In the genomic region with DNA sequence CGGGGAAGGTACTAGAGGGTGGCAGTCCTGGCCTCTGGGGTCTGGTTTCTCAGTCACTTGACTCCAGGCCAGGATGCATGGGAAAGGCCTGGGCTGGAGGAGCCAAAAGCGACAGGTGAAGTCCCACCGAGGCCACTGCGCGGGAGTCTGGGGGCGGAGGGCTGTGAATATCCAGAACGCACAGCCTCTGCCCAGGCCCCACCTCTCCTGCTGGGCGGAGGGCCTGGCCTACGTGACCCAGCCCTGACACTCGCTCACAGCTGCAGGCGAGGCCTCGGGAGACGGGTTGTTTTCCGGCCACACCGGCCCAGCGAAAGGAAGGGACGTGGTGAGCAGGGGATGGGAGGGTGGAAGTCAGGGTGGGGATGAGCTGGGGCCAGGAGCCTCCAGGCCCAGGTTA, we compare ENCODE assay signal across 12 cellular contexts.
DNase-seq lines count a peak whose midpoint lies in the region; ATAC-seq and TF ChIP-seq lines count a peak whose summit lies in the region.
"Had no signal": no experiment of that assay in that cellular context is flagged by ENCODE, and none has a peak within 500 bp of the region (broad histone marks: within the 10 kb centered on the region; RNA-seq: fewer than 3 reads in every experiment).

No MANE protein-coding gene starts in this region.

- H3K79me2 ChIP-seq in PC-3 (ENCODE audit: low read length): peaks cover 95% of the 10 kb centered on the region

- no peak overlapping the region for H2AFZ ChIP-seq in PC-3 (ENCODE audit: low read length)
- no peak overlapping the region for H2AFZ ChIP-seq in neuronal stem cell (ENCODE audit: low read length)

- intact Hi-C loops in PC-3 (cut with micrococcal nuclease): loop anchor here (5.0 to 10.0 kb wide), 4 partner anchors 181 to 531 kb away; partner anchors contain the start of gene NCOR2
- intact Hi-C loops in activated CD4-positive, alpha-beta memory T cell treated with anti-CD3 and anti-CD28 coated beads for 36 hours (cut with micrococcal nuclease): loop anchor here (5.0 kb wide), 1 partner anchor 181 kb away; the partner anchor contains the start of gene NCOR2

- peaks cover 25% of the 10 kb centered on the region for H3K79me1 ChIP-seq in neuronal stem cell (ENCODE audit: low read depth, low read length)

- peak overlapping the region; percentile 11 for H3K18ac ChIP-seq in neuronal stem cell (ENCODE audit: low read length)

- H3K14ac ChIP-seq in neuronal stem cell (ENCODE audit: low read length): peak overlapping the region; percentile 82

- in situ Hi-C loops in ACHN (cut with HindIII; ENCODE audit: low pct_ligation_motif_present, low pct_unique_long_range_greater_than_20kb, low sequenced_read_pairs): no loop called here

- POLR2A ChIA-PET in PC-3 (lab: Charles Lee; ENCODE audit: unreplicated experiment): interaction anchor here (0.6 kb wide), 2 partner anchors 39 to 133 kb away, joined by 5 to 8 read pairs; no protein-coding TSS in a partner anchor
- POLR2A ChIA-PET in activated CD4-positive, alpha-beta memory T cell treated with anti-CD3 and anti-CD28 coated beads for 36 hours (lab: Charles Lee): no interaction called here

- DNase-seq in ACHN (peak; percentile 68), PC-3 (peak; percentile 81), epithelial cell of prostate (ENCODE audit: low read depth, low spot score) (no peak), neuronal stem cell (ENCODE audit: low spot score) (no peak), DMS153 treated with DMSO at 0.1 percent for 48 hours (lab: John Stamatoyannopoulos, UW; ENCODE audit: unreplicated experiment) (no peak)
- DNase-seq in activated CD4-positive, alpha-beta memory T cell treated with anti-CD3 and anti-CD28 coated beads for 36 hours: no peak
- DNase-seq: activated CD4-positive, alpha-beta memory T cell treated with anti-CD3 and anti-CD28 coated beads, Interleukin-2, amount 10 ng/mL, durations not matched to agents 7 days and 5 days; activated naive CD8-positive, alpha-beta T cell treated with anti-CD3 and anti-CD28 coated beads, Interleukin-2, amount 50 U/mL, for 24 hours; stimulated activated CD4-positive, alpha-beta T cell treated with anti-CD3 and anti-CD28 coated beads, Interleukin-4, amount 100 ng/mL, for 1 hour had no signal

- no peak overlapping the region for H2BK120ac ChIP-seq in neuronal stem cell (ENCODE audit: low read depth, low read length)

- no peak overlapping the region for H2BK15ac ChIP-seq in neuronal stem cell (ENCODE audit: low read length)

- peaks cover 22% of the 10 kb centered on the region for H3K4me1 Mint-ChIP-seq in activated CD4-positive, alpha-beta memory T cell treated with anti-CD3 and anti-CD28 coated beads for 36 hours (ENCODE audit: low read depth)

- H3K4me3 ChIP-seq in PC-3 (ENCODE audit: low read length) (peak overlapping the region; percentile 90), neuronal stem cell (ENCODE audit: low read length in 2 of 2) (no peak overlapping the region)

- H4K91ac ChIP-seq in neuronal stem cell (ENCODE audit: low read depth, low read length, poor library complexity): no peak overlapping the region

- H3K36me3 Mint-ChIP-seq in activated CD4-positive, alpha-beta memory T cell treated with anti-CD3 and anti-CD28 coated beads for 36 hours: peaks cover 5% of the 10 kb centered on the region

- H2BK5ac ChIP-seq in neuronal stem cell (ENCODE audit: low read length): peak overlapping the region; percentile 53

- H4K20me1 ChIP-seq in PC-3 (ENCODE audit: low read length): no peaks in the 10 kb centered on the region

- no CpG with 5 or more reads among the region's 17 CpGs for WGBS in neuronal stem cell (ENCODE audit: extremely low coverage in 2 of 2, insufficient read length in 2 of 2, insufficient replicate concordance in 1 of 2), 2 donors

- no peaks in the 10 kb centered on the region for H3K27me3 Mint-ChIP-seq in activated CD4-positive, alpha-beta memory T cell treated with anti-CD3 and anti-CD28 coated beads for 36 hours
- H3K27me3 Mint-ChIP-seq: activated CD4-positive, alpha-beta memory T cell treated with anti-CD3 and anti-CD28 coated beads, Interleukin-2, amount 10 ng/mL, durations not matched to agents 7 days and 5 days; activated naive CD8-positive, alpha-beta T cell treated with anti-CD3 and anti-CD28 coated beads, Interleukin-2, amount 50 U/mL, for 24 hours had no signal

- H3K9me3 ChIP-seq in PC-3 (ENCODE audit: low read length) (no peaks in the 10 kb centered on the region), neuronal stem cell (replicated peaks in 1 of 2; ENCODE audit: control insufficient read depth in 2 of 2, insufficient read depth in 1 of 2, low read depth in 1 of 2, low read length in 2 of 2) (no peaks in the 10 kb centered on the region)

- peaks cover 34% of the 10 kb centered on the region for H3K36me3 ChIP-seq in PC-3 (ENCODE audit: low read depth, low read length)
- peaks cover 9 to 27% of the 10 kb centered on the region in 2 donors for H3K36me3 ChIP-seq in neuronal stem cell (replicated peaks in 1 of 2; ENCODE audit: control insufficient read depth in 2 of 2, insufficient read depth in 2 of 2, low read length in 2 of 2)

- peak overlapping the region; percentile 79 for H3K9ac ChIP-seq in PC-3 (ENCODE audit: low read length)
- no peak overlapping the region for H3K9ac ChIP-seq in neuronal stem cell (ENCODE audit: low read depth, low read length, poor library complexity)

- BruUV-seq in PC-3 (replicated peaks; lab: Mats Ljungman, UMichigan): no TSS peak

- H3K9me3 Mint-ChIP-seq in activated CD4-positive, alpha-beta memory T cell treated with anti-CD3 and anti-CD28 coated beads for 36 hours: no peaks in the 10 kb centered on the region
- H3K9me3 Mint-ChIP-seq: activated CD4-positive, alpha-beta memory T cell treated with anti-CD3 and anti-CD28 coated beads, Interleukin-2, amount 10 ng/mL, durations not matched to agents 7 days and 5 days; activated naive CD8-positive, alpha-beta T cell treated with anti-CD3 and anti-CD28 coated beads, Interleukin-2, amount 50 U/mL, for 24 hours had no signal

- CTCF ChIA-PET in PC-3 (lab: Charles Lee): no interaction called here
- CTCF ChIA-PET in activated CD4-positive, alpha-beta memory T cell treated with anti-CD3 and anti-CD28 coated beads for 36 hours (lab: Charles Lee): interaction anchor here (1.0 kb wide), 1 partner anchor 13 kb away, joined by 5 read pairs; no protein-coding TSS in a partner anchor

- H3K23ac ChIP-seq in neuronal stem cell (ENCODE audit: low read depth, low read length, poor library complexity): peak overlapping the region; percentile 73

- no peak overlapping the region for H3K27ac Mint-ChIP-seq in activated CD4-positive, alpha-beta memory T cell treated with anti-CD3 and anti-CD28 coated beads for 36 hours
- H3K27ac Mint-ChIP-seq: activated CD4-positive, alpha-beta memory T cell treated with anti-CD3 and anti-CD28 coated beads, Interleukin-2, amount 10 ng/mL, durations not matched to agents 7 days and 5 days; activated naive CD8-positive, alpha-beta T cell treated with anti-CD3 and anti-CD28 coated beads, Interleukin-2, amount 50 U/mL, for 24 hours had no signal

- peak overlapping the region; percentile 70 for H2AK5ac ChIP-seq in neuronal stem cell (ENCODE audit: low read depth, low read length)

- no peak for TF ChIP-seq CTCF in PC-3 (conservative IDR thresholded peaks at IDR 0.05; ENCODE audit: low read depth, low read length)

- H3K4me2 ChIP-seq in PC-3 (ENCODE audit: low read length) (peak overlapping the region; percentile 92), neuronal stem cell (ENCODE audit: insufficient read depth, low read length, poor library complexity, severe bottlenecking) (no peak overlapping the region)

- H3K4me3 Mint-ChIP-seq in activated CD4-positive, alpha-beta memory T cell treated with anti-CD3 and anti-CD28 coated beads for 36 hours: no peak overlapping the region
- H3K4me3 Mint-ChIP-seq: activated CD4-positive, alpha-beta memory T cell treated with anti-CD3 and anti-CD28 coated beads, Interleukin-2, amount 10 ng/mL, durations not matched to agents 7 days and 5 days; activated naive CD8-positive, alpha-beta T cell treated with anti-CD3 and anti-CD28 coated beads, Interleukin-2, amount 50 U/mL, for 24 hours had no signal

- H4K8ac ChIP-seq in neuronal stem cell (ENCODE audit: low read depth, low read length): no peak overlapping the region

- ATAC-seq in PC-3 (peak; percentile 16), HG03442 (IDR thresholded peaks at IDR 0.05; ENCODE audit: unreplicated experiment) (no peak), HG02852 (IDR thresholded peaks at IDR 0.05; ENCODE audit: unreplicated experiment) (no peak)
- ATAC-seq: activated naive CD8-positive, alpha-beta T cell treated with anti-CD3 and anti-CD28 coated beads, Interleukin-2, amount 50 U/mL, for 24 hours; HepG2 had no signal

- no peaks in the 10 kb centered on the region for H3K9me2 ChIP-seq in PC-3 (replicated peaks; ENCODE audit: low read length)

- peak overlapping the region; percentile 86 for H3K27ac ChIP-seq in PC-3 (ENCODE audit: low read length)
- H3K27ac ChIP-seq in epithelial cell of prostate: peak overlapping the region; percentile 11
- no peak overlapping the region for H3K27ac ChIP-seq in neuronal stem cell (replicated peaks; ENCODE audit: low read length)

- H3K4me1 ChIP-seq in PC-3 (ENCODE audit: insufficient read depth, low read length) (peaks cover 75% of the 10 kb centered on the region), neuronal stem cell (ENCODE audit: control insufficient read depth in 2 of 2, insufficient read depth in 1 of 2, low read depth in 1 of 2, low read length in 2 of 2) (peaks cover 16 to 18% of the 10 kb centered on the region in 2 donors)

- H3F3A ChIP-seq in PC-3 (ENCODE audit: low read length, unreplicated experiment): peaks cover 11% of the 10 kb centered on the region

- no peak overlapping the region for H3K4ac ChIP-seq in neuronal stem cell (ENCODE audit: low read length)

- no peak overlapping the region for H2BK12ac ChIP-seq in neuronal stem cell (ENCODE audit: low read length)

- H3K27me3 ChIP-seq in PC-3 (ENCODE audit: low read length) (no peaks in the 10 kb centered on the region), neuronal stem cell (ENCODE audit: control insufficient read depth in 3 of 3, insufficient read depth in 3 of 3, low read depth in 1 of 3, low read length in 3 of 3) (peaks cover 0 to 15% (median 0%) of the 10 kb centered on the region in 3 experiments)

Comparison
In these comparisons a context has a peak if more than half of its experiments do, and no peak if none do; other contexts are left out.
1. DNase-seq: peak in ACHN (single experiment) and PC-3 (single experiment); none in epithelial cell of prostate (single experiment), neuronal stem cell (single experiment), DMS153 treated with DMSO at 0.1 percent for 48 hours (single experiment) and activated CD4-positive, alpha-beta memory T cell treated with anti-CD3 and anti-CD28 coated beads for 36 hours (single experiment).